ENCODE assay signal across 24 cellular contexts in genomic region chr9:123743737-123744136, GRCh38.
"Had no signal": no experiment of that assay in that cellular context is flagged by ENCODE, and none has a peak within 500 bp of the region (broad histone marks: within the 10 kb centered on the region; RNA-seq: fewer than 3 reads in every experiment).

No MANE protein-coding gene starts in this region.

- H3K9me3 ChIP-seq: SJSA1 had no signal

- H3K36me3 ChIP-seq: SJSA1 had no signal

- FAIRE-seq: HTR-8/SVneo, K562, RCC 7860 had no signal

- H3K27ac ChIP-seq: HL-60, KMS-11, SJSA1, SK-N-MC had no signal

- DNase-seq: Kasumi-1, MV-4-11, NCI-H1048, NCI-H1105, NCI-H1417, NCI-H1436 treated with DMSO at 0.1 percent for 48 hours, NCI-H1694, NCI-H187 treated with DMSO at 0.1 percent for 48 hours, NCI-H2029 treated with DMSO at 0.1 percent for 48 hours, NCI-H2171 treated with DMSO at 0.1 percent for 48 hours, NCI-H2227 treated with DMSO at 0.1 percent for 48 hours, NCI-H524, NCI-H526 treated with DMSO at 0.1 percent for 48 hours, NCI-H748 treated with DMSO at 0.1 percent for 48 hours, Right ventricle myocardium superior, RPMI8226, SIG-M5 had no signal

- H3K4me3 ChIP-seq: K562, SJSA1, SK-N-MC had no signal

- H3K27me3 ChIP-seq: SJSA1 had no signal

- H3K4me2 ChIP-seq: KMS-11 had no signal

- ATAC-seq: K562 had no signal

- H3K9ac ChIP-seq: KMS-11 had no signal
